Comparison of ENCODE assay signal across 1 cellular context in genomic region chr15:29674661-29675533, GRCh38.
TF ChIP-seq lines count a peak whose summit lies in the region.

No MANE protein-coding gene starts in this region.

TF ChIP-seq in HepG2, 621 proteins besides CTCF, POLR2A, EP300 and RAD21 (continued from another document and continues in another):
- no peak for TF ChIP-seq HNF1A (IDR thresholded peaks at IDR 0.05; ENCODE audit: low read depth)
- no peak for TF ChIP-seq HNF1A (CRISPR knock-in tag; IDR thresholded peaks at IDR 0.05; ENCODE audit: borderline replicate concordance)
- TF ChIP-seq ZNF740 (CRISPR knock-in tag; IDR thresholded peaks at IDR 0.05), result no peak
- no peak for TF ChIP-seq ZNF260 (CRISPR knock-in tag; IDR thresholded peaks at IDR 0.05; ENCODE audit: borderline replicate concordance, low read depth)
- TF ChIP-seq ZBTB7B (CRISPR knock-in tag; IDR thresholded peaks at IDR 0.05), result no peak
- TF ChIP-seq POLR2AphosphoS5 (IDR thresholded peaks at IDR 0.05; ENCODE audit: low read depth, low read length), result no peak
- TF ChIP-seq POLR2G (IDR thresholded peaks at IDR 0.05; ENCODE audit: low read depth, low read length), result no peak
- TF ChIP-seq ZNF207 (IDR thresholded peaks at IDR 0.05; ENCODE audit: borderline replicate concordance), result no peak
- TF ChIP-seq ZNF589 (CRISPR knock-in tag; conservative IDR thresholded peaks at IDR 0.05), result no peak
- no peak for TF ChIP-seq NONO (IDR thresholded peaks at IDR 0.05)
- TF ChIP-seq NONO (CRISPR knock-in tag; conservative IDR thresholded peaks at IDR 0.05), result no peak; the same call in 1 of the 2 replicates
- TF ChIP-seq TFAP4 (IDR thresholded peaks at IDR 0.05; ENCODE audit: borderline replicate concordance, low read depth), result no peak
- no peak for TF ChIP-seq FIP1L1 (IDR thresholded peaks at IDR 0.05; ENCODE audit: borderline replicate concordance, insufficient read depth, low read depth, low read length)
- TF ChIP-seq IKZF1 (IDR thresholded peaks at IDR 0.05), result no peak
- no peak for TF ChIP-seq ZNF557 (CRISPR knock-in tag; IDR thresholded peaks at IDR 0.05)
- no peak for TF ChIP-seq HNRNPLL (IDR thresholded peaks at IDR 0.05; ENCODE audit: low read depth, low read length, poor library complexity, severe bottlenecking)
- TF ChIP-seq THAP9 (CRISPR knock-in tag; IDR thresholded peaks at IDR 0.05; ENCODE audit: borderline replicate concordance), result no peak
- TF ChIP-seq ZFP41 (CRISPR knock-in tag; IDR thresholded peaks at IDR 0.05; ENCODE audit: borderline replicate concordance), result no peak
- no peak for TF ChIP-seq KDM4B (CRISPR knock-in tag; IDR thresholded peaks at IDR 0.05)
- TF ChIP-seq SALL2 (CRISPR knock-in tag; IDR thresholded peaks at IDR 0.05), result no peak
- TF ChIP-seq SNAPC4 (CRISPR knock-in tag; IDR thresholded peaks at IDR 0.05), result no peak; the same call in 1 of the 2 replicates
- TF ChIP-seq EED (CRISPR knock-in tag; IDR thresholded peaks at IDR 0.05), result no peak
- TF ChIP-seq RARA (CRISPR knock-in tag; IDR thresholded peaks at IDR 0.05), result peak; percentile 12; the same call in 1 of the 2 replicates
- TF ChIP-seq TFDP2 (CRISPR knock-in tag; IDR thresholded peaks at IDR 0.05), result peak; percentile 37; the same call in 1 of the 2 replicates
- no peak for TF ChIP-seq ZNF503 (CRISPR knock-in tag; IDR thresholded peaks at IDR 0.05)
- no peak for TF ChIP-seq KMT2A (CRISPR knock-in tag; IDR thresholded peaks at IDR 0.05)
- no peak for TF ChIP-seq FOXP1 (IDR thresholded peaks at IDR 0.05)
- no peak for TF ChIP-seq FOXP1 (CRISPR knock-in tag; IDR thresholded peaks at IDR 0.05)
- TF ChIP-seq HMGXB4 (CRISPR knock-in tag; IDR thresholded peaks at IDR 0.05; ENCODE audit: borderline replicate concordance in 1 of 2, low read depth in 1 of 2), result 0 out of 4 replicates have a peak, but pooled peaks of 1 of the 2 experiments have one; percentile 15
- TF ChIP-seq ZNF337 (CRISPR knock-in tag; IDR thresholded peaks at IDR 0.05; ENCODE audit: borderline replicate concordance, low read depth), result no peak
- TF ChIP-seq ZFX (CRISPR knock-in tag; IDR thresholded peaks at IDR 0.05; ENCODE audit: low read depth), result peak; percentile 63
- TF ChIP-seq KAT8 (CRISPR knock-in tag; IDR thresholded peaks at IDR 0.05), result no peak
- no peak for TF ChIP-seq RFX1 (IDR thresholded peaks at IDR 0.05)
- no peak for TF ChIP-seq NFE2 (CRISPR knock-in tag; IDR thresholded peaks at IDR 0.05)
- no peak for TF ChIP-seq DMTF1 (CRISPR knock-in tag; IDR thresholded peaks at IDR 0.05)
- peak; percentile 25; the same call in 1 of the 2 replicates for TF ChIP-seq TBX2 (CRISPR knock-in tag; IDR thresholded peaks at IDR 0.05; ENCODE audit: borderline replicate concordance)
